8 cellular contexts compared by ENCODE assay signal in the genomic region with DNA sequence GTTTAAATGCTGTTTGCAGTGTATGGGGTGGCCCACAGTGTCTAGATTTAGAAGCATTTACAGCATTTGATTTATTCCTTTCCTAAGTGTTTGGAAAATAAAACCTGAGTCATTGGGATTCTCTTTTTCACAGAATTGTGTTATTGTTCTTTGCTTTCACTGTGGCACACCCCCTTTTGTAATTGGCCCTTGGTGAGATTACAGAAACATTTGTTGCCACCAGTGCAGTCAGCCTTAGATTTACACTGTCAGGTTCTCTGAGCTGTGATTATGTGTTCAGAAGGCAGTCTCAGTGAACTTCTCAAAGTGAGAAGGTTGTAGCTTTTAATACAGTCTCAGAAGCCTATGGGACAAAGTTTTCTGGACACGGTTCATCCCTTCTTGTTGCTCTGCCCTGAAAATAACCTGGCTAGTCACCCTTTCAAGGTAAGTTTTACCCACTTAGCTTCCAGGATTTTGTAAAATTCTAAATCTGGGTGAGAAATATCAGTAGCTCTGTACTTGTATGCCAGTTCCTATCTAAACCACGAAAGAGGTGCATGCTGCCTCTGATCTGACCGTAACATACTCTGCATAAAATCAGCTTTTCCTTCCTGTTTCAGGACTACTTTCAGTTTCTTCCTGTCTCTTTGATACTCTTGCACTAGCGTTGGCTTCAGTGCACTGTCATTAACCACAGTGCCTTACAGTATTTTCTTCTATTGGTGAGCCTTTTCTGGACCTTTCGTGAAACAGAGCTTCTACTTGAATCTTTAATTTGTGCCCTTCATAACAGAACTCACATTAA. TPM values are rescaled to one million over a fixed set of nuclear protein-coding genes. Genes with fewer than 3 reads are reported as not detected.
DNase-seq lines count a peak whose midpoint lies in the region; ATAC-seq, FAIRE-seq and TF ChIP-seq lines count a peak whose summit lies in the region.

No MANE protein-coding gene starts in this region.

- H3K4me3 ChIP-seq in BJ (ENCODE audit: low read depth, low read length) = peak overlapping the region; percentile 31
- peak overlapping the region; percentile 13 to 43; a peak in 3 of 4 replicates for H3K4me3 ChIP-seq in Panc1 (ENCODE audit: low read depth in 2 of 2, low read length in 2 of 2)
- peak overlapping the region; percentile 14 to 52 (median 17); a peak in 4 of 6 replicates for H3K4me3 ChIP-seq in HepG2 (replicated peaks in 1 of 3; ENCODE audit: insufficient read depth in 1 of 3, low read depth in 2 of 3, low read length in 3 of 3)
- H3K4me3 ChIP-seq in thoracic aorta = peak overlapping the region; percentile 65

- H3K4me2 ChIP-seq in HepG2 (ENCODE audit: low read depth, low read length) = peak overlapping the region; percentile 70

- in situ Hi-C loops in Panc1 (cut with HindIII; ENCODE audit: low pct_unique_long_range_greater_than_20kb, low sequenced_read_pairs) (no loop called here), HepG2 (cut with HindIII; ENCODE audit: extremely low pct_ligation_motif_present, low pct_unique_long_range_greater_than_20kb) (no loop called here)

- no peaks in the 10 kb centered on the region for H4K20me1 ChIP-seq in HepG2 (ENCODE audit: insufficient read depth, low read length)

- H3K36me3 ChIP-seq in BJ (ENCODE audit: control insufficient read depth, insufficient read depth, low read length) (no peaks in the 10 kb centered on the region), Panc1 (ENCODE audit: control insufficient read depth, insufficient read depth, low read length) (no peaks in the 10 kb centered on the region), HepG2 (replicated peaks in 1 of 2; ENCODE audit: control insufficient read depth in 1 of 2, insufficient read depth in 2 of 2, low read length in 2 of 2) (no peaks in the 10 kb centered on the region), thoracic aorta (no peaks in the 10 kb centered on the region)

- WGBS in HepG2 (ENCODE audit: low lambda C conversion rate) = 41% methylated on average over 5 of the region's 5 CpGs

- TF ChIP-seq POLR2A in HepG2 (IDR thresholded peaks at IDR 0.05; ENCODE audit: insufficient read depth in 1 of 2, low read depth in 2 of 2, low read length in 2 of 2) = no peak

- no peak for TF ChIP-seq CTCF in BJ (IDR thresholded peaks at IDR 0.05; ENCODE audit: insufficient read depth, low read depth, low read length)
- TF ChIP-seq CTCF in Panc1 (IDR thresholded peaks at IDR 0.05) = no peak
- no peak for TF ChIP-seq CTCF in HepG2 (CRISPR knock-in tag; IDR thresholded peaks at IDR 0.05)
- no peak for TF ChIP-seq CTCF in thoracic aorta (IDR thresholded peaks at IDR 0.05)

- ATAC-seq in GM18867 (IDR thresholded peaks at IDR 0.05; ENCODE audit: unreplicated experiment) = peak; percentile 91
- peak; percentile 87 for ATAC-seq in HG03045 (IDR thresholded peaks at IDR 0.05; ENCODE audit: unreplicated experiment)
- ATAC-seq in Panc1 = peak; percentile 76
- ATAC-seq in HepG2 = peak; percentile 90
- no peak for ATAC-seq in thoracic aorta (ENCODE audit: insufficient number of reproducible peaks, low FRiP score, low read depth)

- TF ChIP-seq RAD21 in HepG2 (CRISPR knock-in tag; IDR thresholded peaks at IDR 0.05) = no peak

- peak overlapping the region; percentile 59 for H2AFZ ChIP-seq in HepG2 (ENCODE audit: low read length)

- intact Hi-C loops in Panc1 (cut with micrococcal nuclease; ENCODE audit: unreplicated experiment) (no loop called here), HepG2 (cut with micrococcal nuclease; ENCODE audit: unreplicated experiment) (loop anchor here (2.0 kb wide), 1 partner anchor 30 kb away; no protein-coding TSS in a partner anchor)

- no peak for FAIRE-seq in HepG2 (lab: Jason Lieb, UNC)

- H3K27ac ChIP-seq in Panc1 (ENCODE audit: low read length) = peak overlapping the region; percentile 64
- peak overlapping the region; percentile 60 for H3K27ac ChIP-seq in caudate nucleus (ENCODE audit: low read depth, low read length)
- peak overlapping the region; percentile 53 for H3K27ac ChIP-seq in HepG2 (ENCODE audit: extremely low read length, insufficient read depth, low read length)
- H3K27ac ChIP-seq in thoracic aorta = peak overlapping the region; percentile 39 to 59

- no peaks in the 10 kb centered on the region for H3K9me3 ChIP-seq in Panc1 (ENCODE audit: control insufficient read depth, insufficient read depth, low read depth, low read length)
- no peaks in the 10 kb centered on the region for H3K9me3 ChIP-seq in HepG2 (ENCODE audit: low read length)
- H3K9me3 ChIP-seq in thoracic aorta = no peaks in the 10 kb centered on the region

- CTCF ChIA-PET in BJ (lab: Yijun Ruan, JAX) = interaction anchor here (1.0 to 1.7 kb wide), 5 partner anchors 8 to 29 kb away, joined by 3 to 5 read pairs (median 4); no protein-coding TSS in a partner anchor
- CTCF ChIA-PET in Panc1 (lab: Charles Lee) = interaction anchor here (0.6 kb wide), 1 partner anchor 16 kb away, joined by 10 read pairs; no protein-coding TSS in a partner anchor
- CTCF ChIA-PET in HepG2 (lab: Yijun Ruan, JAX; ENCODE audit: low intra/inter-chr PET ratio, low total read pairs) = no interaction called here

- DNase-seq in BJ (ENCODE audit: low read depth) (peak; percentile 6), Panc1 (ENCODE audit: low read depth, low spot score) (no peak), caudate nucleus (lab: John Stamatoyannopoulos, UW) (peak in 5 of 61 donors; percentile 3 to 27 (median 8)), HepG2 (ENCODE audit: low spot score) (peak; percentile 12), thoracic aorta (ENCODE audit: low spot score) (no peak), NCI-H2171 (lab: John Stamatoyannopoulos, UW) (no peak)

- no peak for TF ChIP-seq EP300 in HepG2 (IDR thresholded peaks at IDR 0.05; ENCODE audit: low read depth in 2 of 2, low read length in 2 of 2)
- no peak for TF ChIP-seq EP300 in HepG2 (CRISPR knock-in tag; IDR thresholded peaks at IDR 0.05; ENCODE audit: borderline replicate concordance)

- peaks cover 4% of the 10 kb centered on the region for H3K79me2 ChIP-seq in HepG2 (ENCODE audit: insufficient read depth, low read length)

- peaks cover 8% of the 10 kb centered on the region for H3K4me1 ChIP-seq in Panc1 (ENCODE audit: control insufficient read depth, insufficient read depth, low read length)
- peaks cover 31% of the 10 kb centered on the region for H3K4me1 ChIP-seq in HepG2 (ENCODE audit: insufficient read depth, low read length)
- H3K4me1 ChIP-seq in thoracic aorta (ENCODE audit: control insufficient read depth in 1 of 2, low read depth in 2 of 2) = peaks cover 11 to 29% of the 10 kb centered on the region in 2 donors

- H3K27me3 ChIP-seq in BJ (ENCODE audit: control insufficient read depth, insufficient read depth, low read length) (no peaks in the 10 kb centered on the region), Panc1 (ENCODE audit: control insufficient read depth, insufficient read depth, low read length) (no peaks in the 10 kb centered on the region), HepG2 (ENCODE audit: control insufficient read depth in 1 of 2, insufficient read depth in 2 of 2, low read length in 2 of 2) (no peaks in the 10 kb centered on the region), thoracic aorta (replicated peaks; ENCODE audit: insufficient read depth) (no peaks in the 10 kb centered on the region)

- peak overlapping the region; percentile 50 for H3K9ac ChIP-seq in HepG2 (ENCODE audit: insufficient read depth, low read depth, low read length)

- POLR2A ChIA-PET in BJ (lab: Charles Lee) (interaction anchor here (0.8 kb wide), 1 partner anchor 12 kb away, joined by 3 read pairs; no protein-coding TSS in a partner anchor), Panc1 (lab: Charles Lee) (no interaction called here), HepG2 (lab: Yijun Ruan, JAX) (interaction anchor here (1.0 to 2.0 kb wide), 2 partner anchors 25 to 28 kb away, joined by 3 to 5 read pairs; no protein-coding TSS in a partner anchor)

- no TSS peak for BruUV-seq in Panc1 (replicated peaks; lab: Mats Ljungman, UMichigan)
- no TSS peak for BruUV-seq in HepG2 (replicated peaks; lab: Mats Ljungman, UMichigan)

RNA-seq across cellular contexts. Expression of a gene that starts 12.6 kb away (rescaled TPM):
- polyA plus RNA-seq in BJ (2011; rRNA removed) (22.8 and 32.6 TPM in 2 replicates), HepG2 (2011; rRNA removed) (17.9 and 19.9 TPM in 2 replicates)
- 13.4 and 14.5 TPM in 2 replicates for polyA minus RNA-seq in BJ (2011; rRNA and poly(A)+ RNA removed)
- total RNA-seq in Panc1 (2021; ENCODE audit: unreplicated experiment) (29.6 TPM), HepG2 (2016; rRNA removed; fragmentation: Illumina TruSeq; extraction: Trizol) (21.3 and 25.3 TPM in 2 replicates), thoracic aorta (10 to 100 TPM; 72.7 to 100.0 TPM)
- 16.2 TPM for polyA plus RNA-seq in Panc1 (2012; ENCODE audit: insufficient read length)
- 19.0 and 22.8 TPM in 2 replicates for total RNA-seq in HepG2 (2016; cell fraction: cytosol; rRNA removed; fragmentation: Illumina TruSeq; extraction: Trizol; ENCODE audit: low read depth)
- 17.5 and 24.4 TPM in 2 replicates for total RNA-seq in HepG2 (2016; cell fraction: insoluble cytoplasmic fraction; rRNA removed; fragmentation: Illumina TruSeq; extraction: Trizol)
- total RNA-seq in HepG2 (2016; cell fraction: membrane; rRNA removed; fragmentation: Illumina TruSeq; extraction: Trizol) = 10.5 and 13.3 TPM in 2 replicates
- 37.3 and 46.8 TPM in 2 replicates for total RNA-seq in HepG2 (2016; cell fraction: nucleus; rRNA removed; fragmentation: Illumina TruSeq; extraction: Trizol)
- polyA plus RNA-seq in HepG2 (2011; cell fraction: cytosol; rRNA removed) = 4.1 and 7.8 TPM in 2 replicates
- polyA plus RNA-seq in HepG2 (2011; cell fraction: nucleus; rRNA removed) = 21.0 and 24.2 TPM in 2 replicates
- polyA plus RNA-seq in HepG2 (2012) = 13.1 and 13.2 TPM in 2 replicates
- polyA plus RNA-seq in HepG2 (2016; cell fraction: cytosol; fragmentation: Illumina TruSeq; extraction: Trizol; ENCODE audit: low read depth) = 1.9 and 2.2 TPM in 2 replicates
- 13.1 and 13.9 TPM in 2 replicates for polyA plus RNA-seq in HepG2 (2016; cell fraction: insoluble cytoplasmic fraction; fragmentation: Illumina TruSeq; extraction: Trizol; ENCODE audit: low read depth)
- polyA plus RNA-seq in HepG2 (2016; cell fraction: membrane; fragmentation: Illumina TruSeq; extraction: Trizol; ENCODE audit: low read depth) = 5.0 and 6.4 TPM in 2 replicates
- polyA plus RNA-seq in HepG2 (2016; cell fraction: nucleus; fragmentation: Illumina TruSeq; extraction: Trizol; ENCODE audit: insufficient read depth, low read depth) = 48.1 and 50.4 TPM in 2 replicates
- 4.8 and 10.2 TPM in 2 replicates for polyA minus RNA-seq in HepG2 (2011; rRNA and poly(A)+ RNA removed; ENCODE audit: low replicate concordance)
- 9.5 and 10.0 TPM in 2 replicates for polyA minus RNA-seq in HepG2 (2011; cell fraction: cytosol; rRNA and poly(A)+ RNA removed)
- 53.9 and 54.2 TPM in 2 replicates for polyA minus RNA-seq in HepG2 (2011; cell fraction: nucleus; rRNA and poly(A)+ RNA removed)

RNA-seq across cellular contexts. Expression of a gene that starts 46.0 kb away (rescaled TPM):
- polyA plus RNA-seq in BJ (2011; rRNA removed) (10.4 and 16.8 TPM in 2 replicates), HepG2 (2011; rRNA removed) (6.4 and 6.9 TPM in 2 replicates)
- 3.9 and 5.5 TPM in 2 replicates for polyA minus RNA-seq in BJ (2011; rRNA and poly(A)+ RNA removed)
- total RNA-seq in Panc1 (2021; ENCODE audit: unreplicated experiment) (20.6 TPM), HepG2 (2016; rRNA removed; fragmentation: Illumina TruSeq; extraction: Trizol) (19.5 and 27.5 TPM in 2 replicates), thoracic aorta (10 to 100 TPM; 15.2 to 32.6 TPM)
- 25.7 TPM for polyA plus RNA-seq in Panc1 (2012; ENCODE audit: insufficient read length)
- total RNA-seq in HepG2 (2016; cell fraction: cytosol; rRNA removed; fragmentation: Illumina TruSeq; extraction: Trizol; ENCODE audit: low read depth) = 2.4 and 3.1 TPM in 2 replicates
- total RNA-seq in HepG2 (2016; cell fraction: insoluble cytoplasmic fraction; rRNA removed; fragmentation: Illumina TruSeq; extraction: Trizol) = 21.0 and 26.4 TPM in 2 replicates
- 5.4 and 6.2 TPM in 2 replicates for total RNA-seq in HepG2 (2016; cell fraction: membrane; rRNA removed; fragmentation: Illumina TruSeq; extraction: Trizol)
- total RNA-seq in HepG2 (2016; cell fraction: nucleus; rRNA removed; fragmentation: Illumina TruSeq; extraction: Trizol) = 14.5 and 15.6 TPM in 2 replicates
- polyA plus RNA-seq in HepG2 (2011; cell fraction: cytosol; rRNA removed) = 6.7 and 8.2 TPM in 2 replicates
- 4.0 and 5.3 TPM in 2 replicates for polyA plus RNA-seq in HepG2 (2011; cell fraction: nucleus; rRNA removed)
- polyA plus RNA-seq in HepG2 (2012) = 15.6 and 19.2 TPM in 2 replicates
- polyA plus RNA-seq in HepG2 (2016; cell fraction: cytosol; fragmentation: Illumina TruSeq; extraction: Trizol; ENCODE audit: low read depth) = 2.3 and 2.4 TPM in 2 replicates
- 38.1 and 40.4 TPM in 2 replicates for polyA plus RNA-seq in HepG2 (2016; cell fraction: insoluble cytoplasmic fraction; fragmentation: Illumina TruSeq; extraction: Trizol; ENCODE audit: low read depth)
- polyA plus RNA-seq in HepG2 (2016; cell fraction: membrane; fragmentation: Illumina TruSeq; extraction: Trizol; ENCODE audit: low read depth) = 4.2 and 4.7 TPM in 2 replicates
- polyA plus RNA-seq in HepG2 (2016; cell fraction: nucleus; fragmentation: Illumina TruSeq; extraction: Trizol; ENCODE audit: insufficient read depth, low read depth) = 17.1 and 19.6 TPM in 2 replicates
- polyA minus RNA-seq in HepG2 (2011; rRNA and poly(A)+ RNA removed; ENCODE audit: low replicate concordance) = 1.8 and 3.3 TPM in 2 replicates
- 3.5 and 3.7 TPM in 2 replicates for polyA minus RNA-seq in HepG2 (2011; cell fraction: cytosol; rRNA and poly(A)+ RNA removed)
- 7.6 and 9.1 TPM in 2 replicates for polyA minus RNA-seq in HepG2 (2011; cell fraction: nucleus; rRNA and poly(A)+ RNA removed)

Comparison
In these comparisons a context has a peak if more than half of its experiments do, and no peak if none do; other contexts are left out.
1. DNase-seq: peak in BJ (single experiment) and HepG2 (single experiment); none in Panc1 (single experiment), thoracic aorta (single experiment) and NCI-H2171 (single experiment).
2. Peak in every context shown above with its lines, with median percentiles within 50 percentile points of each other: H3K4me3 ChIP-seq and H3K27ac ChIP-seq.